ENCODE assay signal across 9 cellular contexts in genomic region chr7:90625562-90625961, GRCh38. TPM values are rescaled to one million over a fixed set of nuclear protein-coding genes. Genes with fewer than 3 reads are reported as not detected.
DNase-seq lines count a peak whose midpoint lies in the region; ATAC-seq lines count a peak whose summit lies in the region.
"Had no signal": no experiment of that assay in that cellular context is flagged by ENCODE, and none has a peak within 500 bp of the region (broad histone marks: within the 10 kb centered on the region; RNA-seq: fewer than 3 reads in every experiment).

No MANE protein-coding gene starts in this region.

- peak overlapping the region in 1 of 2 experiments; percentile 68 for H2BK12ac ChIP-seq in mesenchymal stem cell (ENCODE audit: low read length in 2 of 2)

- peak overlapping the region; percentile 51 for H2BK5ac ChIP-seq in mesenchymal stem cell (ENCODE audit: low read depth, low read length, poor library complexity, severe bottlenecking)

- H3K4me2 ChIP-seq in mesenchymal stem cell (ENCODE audit: low read length, poor library complexity, severe bottlenecking) = peak overlapping the region; percentile 59

- no peak overlapping the region for H2AK5ac ChIP-seq in mesenchymal stem cell (ENCODE audit: low read length, severe bottlenecking)

- no peak overlapping the region for H3K4ac ChIP-seq in mesenchymal stem cell (ENCODE audit: low read depth in 1 of 2, low read length in 2 of 2)

- peak overlapping the region in 1 of 2 experiments; percentile 54 for H3K18ac ChIP-seq in mesenchymal stem cell (ENCODE audit: low read depth in 1 of 2, low read length in 2 of 2)

- peak overlapping the region; percentile 73 for H3K27ac ChIP-seq in mesenchymal stem cell (ENCODE audit: low read length, poor library complexity, severe bottlenecking)

- no peak overlapping the region for H2BK120ac ChIP-seq in mesenchymal stem cell (ENCODE audit: low read depth, low read length)

- H3K9ac ChIP-seq in mesenchymal stem cell (ENCODE audit: low read length) = peak overlapping the region; percentile 64

- no peak overlapping the region for H4K91ac ChIP-seq in mesenchymal stem cell (ENCODE audit: low read length)

- H3K4me3 ChIP-seq in mesenchymal stem cell (ENCODE audit: insufficient read depth in 1 of 2, low read depth in 1 of 2, low read length in 2 of 2) = peak overlapping the region in 1 of 2 experiments; percentile 60
- H3K4me3 ChIP-seq: left lung had no signal

- H4K8ac ChIP-seq in mesenchymal stem cell (ENCODE audit: low read length) = peak overlapping the region; percentile 27

- H3K36me3 ChIP-seq in mesenchymal stem cell (ENCODE audit: control insufficient read depth in 1 of 2, insufficient read depth in 2 of 2, low read depth in 1 of 2, low read length in 2 of 2) = no peaks in the 10 kb centered on the region
- H3K36me3 ChIP-seq: left lung had no signal

- H3K23ac ChIP-seq in mesenchymal stem cell (ENCODE audit: low read length in 2 of 2) = no peak overlapping the region

- H3K27me3 ChIP-seq in mesenchymal stem cell (ENCODE audit: control insufficient read depth in 1 of 2, insufficient read depth in 1 of 2, low read length in 2 of 2) = no peaks in the 10 kb centered on the region
- H3K27me3 ChIP-seq: left lung had no signal

- no peak overlapping the region for H3K14ac ChIP-seq in mesenchymal stem cell (ENCODE audit: low read length in 2 of 2)

- H3K4me1 ChIP-seq in mesenchymal stem cell (ENCODE audit: control insufficient read depth, insufficient read depth, low read depth, low read length) = peaks cover 7% of the 10 kb centered on the region

- in situ Hi-C loops in Caki2 (cut with HindIII; ENCODE audit: low pct_unique_long_range_greater_than_20kb, low sequenced_read_pairs) = no loop called here

- no peak overlapping the region for H2AFZ ChIP-seq in mesenchymal stem cell (ENCODE audit: low read depth, low read length)

- no peaks in the 10 kb centered on the region for H3K9me3 ChIP-seq in mesenchymal stem cell (ENCODE audit: control insufficient read depth, low read length)
- H3K9me3 ChIP-seq: left lung had no signal

- WGBS in mesenchymal stem cell = 0% methylated on average over 1 of the region's 3 CpGs

- no peak overlapping the region for H2BK15ac ChIP-seq in mesenchymal stem cell (ENCODE audit: low read depth, poor library complexity, severe bottlenecking)

- ATAC-seq in HG03135 (IDR thresholded peaks at IDR 0.05; ENCODE audit: unreplicated experiment) = no peak
- no peak for ATAC-seq in HG03460 (IDR thresholded peaks at IDR 0.05; ENCODE audit: unreplicated experiment)

- H3K79me1 ChIP-seq in mesenchymal stem cell (replicated peaks; ENCODE audit: low read length, poor library complexity, severe bottlenecking) = peaks cover 20% of the 10 kb centered on the region

- DNase-seq in Caki2 (ENCODE audit: low read depth) (peak; percentile 12), NCI-H2029 treated with DMSO at 0.1 percent for 48 hours (lab: John Stamatoyannopoulos, UW) (peak; percentile 36), cerebellar cortex (ENCODE audit: low spot score) (peak; percentile 6), mesenchymal stem cell (peak; percentile 69), T-helper 9 cell (no peak), GF-D8 (lab: John Stamatoyannopoulos, UW) (no peak)
- DNase-seq: left lung had no signal

RNA-seq across cellular contexts. Expression of gene CDK14, which starts 29.4 kb away (rescaled TPM):
- total RNA-seq in Caki2 (2014; rRNA removed; shearing (Covaris generic); ENCODE audit: low replicate concordance) = 4.6 and 10.4 TPM in 2 replicates
- 6.6 TPM for polyA plus RNA-seq in mesenchymal stem cell (2013, experiment 1 of 2)
- 6.1 TPM for polyA plus RNA-seq in mesenchymal stem cell (2013, experiment 2 of 2)

Comparison
In these comparisons a context has a peak if more than half of its experiments do, and no peak if none do; other contexts are left out.
1. DNase-seq: peak in Caki2 (single experiment), NCI-H2029 treated with DMSO at 0.1 percent for 48 hours (single experiment), cerebellar cortex (single experiment) and mesenchymal stem cell (single experiment); none in T-helper 9 cell (single experiment) and GF-D8 (single experiment).